28 cellular contexts compared by ENCODE assay signal in genomic region chr17:82927311-82927660, GRCh38.
"Had no signal": no experiment of that assay in that cellular context is flagged by ENCODE, and none has a peak within 500 bp of the region (broad histone marks: within the 10 kb centered on the region; RNA-seq: fewer than 3 reads in every experiment).

No MANE protein-coding gene starts in this region.

- DNase-seq: activated CD4-positive, alpha-beta memory T cell treated with anti-CD3 and anti-CD28 coated beads for 36 hours; activated CD4-positive, alpha-beta T cell treated with anti-CD3 and anti-CD28 coated beads for 36 hours; activated CD4-positive, alpha-beta T cell treated with anti-CD3 and anti-CD28 coated beads, Interleukin-2, amount 10 ng/mL, durations not matched to agents 24 days and 14 days; activated CD4-positive, CD25-positive, alpha-beta regulatory T cell; activated CD4-positive, CD25-positive, alpha-beta regulatory T cell treated with anti-CD3 and anti-CD28 coated beads, Interleukin-2, amount 50 U/mL, for 72 hours; activated CD8-positive, alpha-beta memory T cell treated with anti-CD3 and anti-CD28 coated beads, Interleukin-2, amount 10 ng/mL, durations not matched to agents 7 days and 5 days; activated CD8-positive, alpha-beta memory T cell treated with anti-CD3 and anti-CD28 coated beads, Interleukin-2, amount 50 U/mL, for 4 hours; activated CD8-positive, alpha-beta T cell treated with anti-CD3 and anti-CD28 coated beads, Interleukin-2, amount 10 ng/mL, durations not matched to agents 7 days and 5 days; activated gamma-delta T cell; activated naive CD4-positive, alpha-beta T cell treated with Interleukin-2 at 50 U/mL for 16 hours; activated T-cell treated with anti-CD3 and anti-CD28 coated beads, Interleukin-2, amount 50 U/mL, for 1 hour; activated T-cell treated with anti-CD3 and anti-CD28 coated beads, Interleukin-2, amount 50 U/mL, for 48 hours; amniotic stem cell; body of pancreas; cortex of kidney; dermis blood vessel endothelial cell; effector CD4-positive, alpha-beta T cell; effector memory CD8-positive, alpha-beta T cell; esophagus squamous epithelium; foreskin melanocyte; T-helper 1 cell; T-helper 17 cell; T1000 had no signal

- H3K9me3 ChIP-seq: body of pancreas, esophagus squamous epithelium, gastroesophageal sphincter had no signal

- H3K4me3 Mint-ChIP-seq: activated CD4-positive, alpha-beta memory T cell treated with anti-CD3 and anti-CD28 coated beads for 36 hours; activated CD4-positive, alpha-beta T cell treated with anti-CD3 and anti-CD28 coated beads for 36 hours; activated CD4-positive, alpha-beta T cell treated with anti-CD3 and anti-CD28 coated beads, Interleukin-2, amount 10 ng/mL, durations not matched to agents 24 days and 14 days; activated CD8-positive, alpha-beta memory T cell treated with anti-CD3 and anti-CD28 coated beads, Interleukin-2, amount 10 ng/mL, durations not matched to agents 7 days and 5 days; activated CD8-positive, alpha-beta T cell treated with anti-CD3 and anti-CD28 coated beads, Interleukin-2, amount 10 ng/mL, durations not matched to agents 7 days and 5 days; activated naive CD8-positive, alpha-beta T cell; central memory CD8-positive, alpha-beta T cell; effector memory CD8-positive, alpha-beta T cell; T-helper 17 cell; T-helper 2 cell treated with Interferon-gamma antibody and Interleukin-4, amounts not matched to agents 5 μg/mL and 100 μg/mL, for 36 hours had no signal

- H3K9me3 Mint-ChIP-seq: activated CD4-positive, alpha-beta memory T cell treated with anti-CD3 and anti-CD28 coated beads for 36 hours; activated CD4-positive, alpha-beta T cell treated with anti-CD3 and anti-CD28 coated beads, Interleukin-2, amount 10 ng/mL, durations not matched to agents 24 days and 14 days; central memory CD8-positive, alpha-beta T cell; effector memory CD8-positive, alpha-beta T cell; T-helper 2 cell treated with Interferon-gamma antibody and Interleukin-4, amounts not matched to agents 5 μg/mL and 100 μg/mL, for 36 hours had no signal

- ATAC-seq: activated CD4-positive, alpha-beta T cell treated with anti-CD3 and anti-CD28 coated beads for 36 hours; activated CD8-positive, alpha-beta memory T cell treated with anti-CD3 and anti-CD28 coated beads, Interleukin-2, amount 10 ng/mL, durations not matched to agents 7 days and 5 days; activated CD8-positive, alpha-beta T cell treated with anti-CD3 and anti-CD28 coated beads, Interleukin-2, amount 10 ng/mL, durations not matched to agents 7 days and 5 days; body of pancreas; effector memory CD8-positive, alpha-beta T cell; gastroesophageal sphincter; T-helper 17 cell had no signal

- H3K27ac ChIP-seq: body of pancreas, epithelial cell of prostate, esophagus squamous epithelium, gastroesophageal sphincter had no signal

- H3K27me3 Mint-ChIP-seq: activated CD4-positive, alpha-beta memory T cell treated with anti-CD3 and anti-CD28 coated beads for 36 hours; activated CD4-positive, alpha-beta T cell treated with anti-CD3 and anti-CD28 coated beads for 36 hours; activated CD4-positive, alpha-beta T cell treated with anti-CD3 and anti-CD28 coated beads, Interleukin-2, amount 10 ng/mL, durations not matched to agents 24 days and 14 days; activated CD8-positive, alpha-beta memory T cell treated with anti-CD3 and anti-CD28 coated beads, Interleukin-2, amount 10 ng/mL, durations not matched to agents 7 days and 5 days; activated naive CD8-positive, alpha-beta T cell; central memory CD8-positive, alpha-beta T cell; effector memory CD8-positive, alpha-beta T cell; T-helper 17 cell had no signal

- H3K4me3 ChIP-seq: body of pancreas, esophagus squamous epithelium, gastroesophageal sphincter had no signal

- H3K27me3 ChIP-seq: body of pancreas, esophagus squamous epithelium, gastroesophageal sphincter had no signal

- H3K27ac Mint-ChIP-seq: activated CD4-positive, alpha-beta memory T cell treated with anti-CD3 and anti-CD28 coated beads for 36 hours; activated CD4-positive, alpha-beta T cell treated with anti-CD3 and anti-CD28 coated beads for 36 hours; activated CD4-positive, alpha-beta T cell treated with anti-CD3 and anti-CD28 coated beads, Interleukin-2, amount 10 ng/mL, durations not matched to agents 24 days and 14 days; activated CD8-positive, alpha-beta memory T cell treated with anti-CD3 and anti-CD28 coated beads, Interleukin-2, amount 10 ng/mL, durations not matched to agents 7 days and 5 days; activated CD8-positive, alpha-beta T cell treated with anti-CD3 and anti-CD28 coated beads, Interleukin-2, amount 10 ng/mL, durations not matched to agents 7 days and 5 days; activated naive CD8-positive, alpha-beta T cell; T-helper 17 cell; T-helper 2 cell treated with Interferon-gamma antibody and Interleukin-4, amounts not matched to agents 5 μg/mL and 100 μg/mL, for 36 hours had no signal

- H3K4me1 Mint-ChIP-seq: activated CD4-positive, alpha-beta T cell treated with anti-CD3 and anti-CD28 coated beads for 36 hours; activated CD4-positive, alpha-beta T cell treated with anti-CD3 and anti-CD28 coated beads, Interleukin-2, amount 10 ng/mL, durations not matched to agents 24 days and 14 days; activated CD8-positive, alpha-beta memory T cell treated with anti-CD3 and anti-CD28 coated beads, Interleukin-2, amount 10 ng/mL, durations not matched to agents 7 days and 5 days; central memory CD8-positive, alpha-beta T cell; T-helper 17 cell had no signal
